ENCODE assay signal across 8 cellular contexts in genomic region chr3:194141415-194142155, GRCh38. TPM values are rescaled to one million over a fixed set of nuclear protein-coding genes. Genes with fewer than 3 reads are reported as not detected.
DNase-seq lines count a peak whose midpoint lies in the region; ATAC-seq and TF ChIP-seq lines count a peak whose summit lies in the region.

No MANE protein-coding gene starts in this region.

- H3K4me1 ChIP-seq in OCI-LY3 (ENCODE audit: low read length) (peaks cover 23% of the 10 kb centered on the region), stomach smooth muscle (ENCODE audit: control insufficient read depth, insufficient read depth, low read length) (peaks cover 51% of the 10 kb centered on the region)

- intact Hi-C loops in natural killer cell (cut with micrococcal nuclease): loop anchor here (2.0 kb wide), 1 partner anchor 71 kb away; no protein-coding TSS in a partner anchor

- H3K27ac Mint-ChIP-seq in natural killer cell: peak overlapping the region in 1 of 2 donors; percentile 53

- peaks cover 26 to 40% of the 10 kb centered on the region in 2 donors for H3K27me3 Mint-ChIP-seq in natural killer cell (ENCODE audit: low read depth in 2 of 2)

- no peaks in the 10 kb centered on the region for H3K79me2 ChIP-seq in OCI-LY3 (ENCODE audit: low read length)

- peak overlapping the region; percentile 93 for H2AFZ ChIP-seq in OCI-LY3 (ENCODE audit: low read depth, low read length)

- H3K4me3 ChIP-seq in BJ (ENCODE audit: low read depth, low read length) (peak overlapping the region; percentile 37), OCI-LY3 (ENCODE audit: low read length) (peak overlapping the region; percentile 88), stomach smooth muscle (ENCODE audit: low read length in 2 of 2) (peak overlapping the region; percentile 41 to 67)

- ATAC-seq in GM19372 (IDR thresholded peaks at IDR 0.05; ENCODE audit: low read depth, unreplicated experiment) (peak; percentile 48), natural killer cell (peak; percentile 31 to 39 (median 38))

- H3K27me3 ChIP-seq in BJ (ENCODE audit: control insufficient read depth, insufficient read depth, low read length) (no peaks in the 10 kb centered on the region), OCI-LY3 (ENCODE audit: low read depth, low read length) (peaks cover 46% of the 10 kb centered on the region), stomach smooth muscle (ENCODE audit: control insufficient read depth in 1 of 2, insufficient read depth in 2 of 2, low read length in 2 of 2) (no peaks in the 10 kb centered on the region)

- H3K36me3 ChIP-seq in BJ (ENCODE audit: control insufficient read depth, insufficient read depth, low read length) (no peaks in the 10 kb centered on the region), OCI-LY3 (replicated peaks; ENCODE audit: low read depth, low read length) (no peaks in the 10 kb centered on the region), stomach smooth muscle (ENCODE audit: control insufficient read depth in 2 of 2, insufficient read depth in 2 of 2, low read length in 2 of 2) (no peaks in the 10 kb centered on the region)

- H3K36me3 Mint-ChIP-seq in natural killer cell: peaks cover 7% of the 10 kb centered on the region

- peak overlapping the region; percentile 74 for H3K9ac ChIP-seq in OCI-LY3 (ENCODE audit: low read length)
- peak overlapping the region; percentile 79 to 87 for H3K9ac ChIP-seq in stomach smooth muscle (ENCODE audit: low read length in 2 of 2)

- POLR2A ChIA-PET in BJ (lab: Charles Lee): no interaction called here

- TF ChIP-seq CTCF in BJ (IDR thresholded peaks at IDR 0.05; ENCODE audit: insufficient read depth, low read depth, low read length): no peak
- TF ChIP-seq CTCF in OCI-LY3 (IDR thresholded peaks at IDR 0.05; ENCODE audit: low read depth, low read length): no peak
- no peak for TF ChIP-seq CTCF in natural killer cell (IDR thresholded peaks at IDR 0.05)

- H3K4me2 ChIP-seq in OCI-LY3 (ENCODE audit: low read length): peak overlapping the region; percentile 97

- H3K9me3 Mint-ChIP-seq in natural killer cell: no peaks in the 10 kb centered on the region

- peaks cover 19 to 25% of the 10 kb centered on the region in 2 donors for H3K4me1 Mint-ChIP-seq in natural killer cell

- H3K9me3 ChIP-seq in OCI-LY3 (ENCODE audit: insufficient read depth, low read length): no peaks in the 10 kb centered on the region
- no peaks in the 10 kb centered on the region for H3K9me3 ChIP-seq in stomach smooth muscle (ENCODE audit: control insufficient read depth in 2 of 2, low read length in 2 of 2)

- no peaks in the 10 kb centered on the region for H4K20me1 ChIP-seq in OCI-LY3 (ENCODE audit: insufficient read depth, low read length)

- CTCF ChIA-PET in BJ (lab: Yijun Ruan, JAX): interaction anchor here (0.6 to 6.0 kb wide), 6 partner anchors 16 to 459 kb away, joined by 3 to 38 read pairs (median 4); no protein-coding TSS in a partner anchor

- peak overlapping the region; percentile 84 for H3K4me3 Mint-ChIP-seq in natural killer cell

- H3K27ac ChIP-seq in OCI-LY3 (ENCODE audit: low read length) (no peak overlapping the region), stomach smooth muscle (ENCODE audit: low read length) (peak overlapping the region; percentile 97)

- DNase-seq in BJ (ENCODE audit: low read depth) (no peak), HPDE6-E6E7 (ENCODE audit: extremely low spot score) (peak; percentile 84), fibroblast of peridontal ligament (ENCODE audit: extremely low read depth) (peak; percentile 51), natural killer cell (peak; percentile 39)
- DNase-seq in activated effector memory CD4-positive, alpha-beta T cell treated with anti-CD3 and anti-CD28 coated beads, Interleukin-2, amount 50 U/mL, for 16 hours: peak; percentile 87

RNA-seq across cellular contexts. Expression of gene HES1, which starts 5.6 kb away (rescaled TPM):
- polyA plus RNA-seq in BJ (2011; rRNA removed): 11.0 and 16.2 TPM in 2 replicates
- polyA minus RNA-seq in BJ (2011; rRNA and poly(A)+ RNA removed): 15.2 and 16.9 TPM in 2 replicates
- 1 to 10 TPM; 1.5 to 4.4 (median 2.2) TPM for total RNA-seq in natural killer cell

Comparison
In these comparisons a context has a peak if more than half of its experiments do, and no peak if none do; other contexts are left out.
1. H3K4me3 ChIP-seq: peak in every context shown above with its lines; median percentile 88 in OCI-LY3; 54 in stomach smooth muscle; 37 in BJ.